ENCODE assay signal across 21 cellular contexts in genomic region chrX:155957843-155958242, GRCh38. TPM values are rescaled to one million over a fixed set of nuclear protein-coding genes. Genes with fewer than 3 reads are reported as not detected.
A peak's percentile ranks its signal among the peaks of the same experiment; 100 is the strongest.
DNase-seq lines count a peak whose midpoint lies in the region; ATAC-seq and TF ChIP-seq lines count a peak whose summit lies in the region.
"Had no signal": no experiment of that assay in that cellular context is flagged by ENCODE, and none has a peak within 500 bp of the region (broad histone marks: within the 10 kb centered on the region; RNA-seq: fewer than 3 reads in every experiment).

No MANE protein-coding gene starts in this region.

- H3K23ac ChIP-seq in H9 (ENCODE audit: insufficient read length, low read depth, low read length), result no peak overlapping the region

- H3K56ac ChIP-seq in H9 (ENCODE audit: insufficient read length, low read depth, low read length), result no peak overlapping the region

- H2BK5ac ChIP-seq in H9 (ENCODE audit: insufficient read length, low read length), result no peak overlapping the region

- no peak overlapping the region for H2BK120ac ChIP-seq in H9 (ENCODE audit: low read depth, low read length, poor library complexity, severe bottlenecking)

- H3K9me3 ChIP-seq in H9 (ENCODE audit: control insufficient read depth, low read depth, low read length), result peaks cover 31% of the 10 kb centered on the region
- 0 out of 2 replicates have a peak, but pooled peaks cover under 1% of the 10 kb centered on the region for H3K9me3 ChIP-seq in NT2/D1 (ENCODE audit: insufficient read depth, low read length)
- no peaks in the 10 kb centered on the region for H3K9me3 ChIP-seq in MM.1S (replicated peaks; ENCODE audit: insufficient read depth, low read length)

- no peak overlapping the region for H4K8ac ChIP-seq in H9 (replicated peaks; ENCODE audit: insufficient read length, low read depth, low read length)

- no peak overlapping the region for H3K18ac ChIP-seq in H9 (ENCODE audit: insufficient read length, low read depth, low read length)

- H3K36me3 Mint-ChIP-seq in H9 (ENCODE audit: insufficient read depth in 1 of 3, low read depth in 3 of 3) (peaks cover 0 to 7% (median 2%) of the 10 kb centered on the region in 3 experiments; a peak in 4 of 7 replicates), endothelial cell (ENCODE audit: low read depth, unreplicated experiment) (no peaks in the 10 kb centered on the region), mesothelial cell of epicardium (no peaks in the 10 kb centered on the region)
- no peaks in the 10 kb centered on the region for H3K36me3 Mint-ChIP-seq in activated naive CD4-positive, alpha-beta T cell treated with anti-CD3 and anti-CD28 coated beads, Interleukin-2, amount 50 U/mL, for 72 hours
- H3K36me3 Mint-ChIP-seq: CD4-positive, alpha-beta memory T cell had no signal

- H3T11ph ChIP-seq in H9 (ENCODE audit: low read length), result no peak overlapping the region

- H3K27ac ChIP-seq in H9 (ENCODE audit: insufficient read length, low read depth, low read length) (no peak overlapping the region), MM.1S (ENCODE audit: low read length) (no peak overlapping the region)
- H3K27ac ChIP-seq: GM23248, KMS-11 had no signal

- H3K9me2 ChIP-seq in MM.1S (replicated peaks; ENCODE audit: insufficient read depth, low read length), result no peaks in the 10 kb centered on the region

- H3K9ac ChIP-seq in H9 (ENCODE audit: extremely low read depth, insufficient read length, low read length) (peak overlapping the region; percentile 61), NT2/D1 (ENCODE audit: insufficient read length, low read depth) (peak overlapping the region; percentile 16), MM.1S (ENCODE audit: low read length) (no peak overlapping the region)
- H3K9ac ChIP-seq: GM23248, KMS-11 had no signal

- H3K36me3 ChIP-seq in NT2/D1 (ENCODE audit: insufficient read depth, insufficient read length, low read length) (no peaks in the 10 kb centered on the region), MM.1S (replicated peaks; ENCODE audit: insufficient read depth, low read length) (no peaks in the 10 kb centered on the region)

- ATAC-seq in activated naive CD4-positive, alpha-beta T cell treated with anti-CD3 and anti-CD28 coated beads, Interleukin-2, amount 50 U/mL, for 72 hours, result no peak
- ATAC-seq: Panc1, SK-N-SH treated with all-trans-retinoic acid at 6 μM for 48 hours had no signal

- peaks cover 41 to 42% of the 10 kb centered on the region in 2 experiments for H3K9me3 Mint-ChIP-seq in H9
- peaks cover 10% of the 10 kb centered on the region for H3K9me3 Mint-ChIP-seq in endothelial cell (ENCODE audit: unreplicated experiment)
- peaks cover 18% of the 10 kb centered on the region for H3K9me3 Mint-ChIP-seq in mesothelial cell of epicardium
- peaks cover 0 to 6% of the 10 kb centered on the region in 2 donors for H3K9me3 Mint-ChIP-seq in activated naive CD4-positive, alpha-beta T cell treated with anti-CD3 and anti-CD28 coated beads, Interleukin-2, amount 50 U/mL, for 72 hours

- no peaks in the 10 kb centered on the region for H3K79me1 ChIP-seq in H9 (ENCODE audit: insufficient read depth, low read depth, low read length, poor library complexity, severe bottlenecking)

- no peak overlapping the region for H2AFZ ChIP-seq in H9 (ENCODE audit: low read length)
- no peak overlapping the region for H2AFZ ChIP-seq in MM.1S (ENCODE audit: low read length)
- H2AFZ ChIP-seq: GM23248 had no signal

- H2BK15ac ChIP-seq in H9 (ENCODE audit: low read depth, low read length), result no peak overlapping the region

- no peak overlapping the region for H2BK12ac ChIP-seq in H9 (ENCODE audit: insufficient read length, low read depth, low read length)

- H3K4me3 ChIP-seq in NT2/D1 (ENCODE audit: insufficient read length, low read depth) (no peak overlapping the region), MM.1S (ENCODE audit: low read length) (no peak overlapping the region)
- H3K4me3 ChIP-seq: GM23248 had no signal

- H2AK5ac ChIP-seq in H9 (ENCODE audit: insufficient read length, low read length), result no peak overlapping the region

- DNase-seq in H9, result no peak
- no peak for DNase-seq in NT2/D1 (ENCODE audit: low read depth, low spot score)
- DNase-seq in endothelial cell (ENCODE audit: low spot score), result no peak
- DNase-seq in mesothelial cell of epicardium (ENCODE audit: low spot score in 2 of 2, unreplicated experiment in 2 of 2), result no peak
- no peak for DNase-seq in activated naive CD4-positive, alpha-beta T cell treated with anti-CD3 and anti-CD28 coated beads, Interleukin-2, amount 50 U/mL, for 72 hours (ENCODE audit: low spot score in 2 of 2)
- DNase-seq in MM.1S, result no peak
- no peak for DNase-seq in NCI-H1694 (lab: John Stamatoyannopoulos, UW)
- no peak for DNase-seq in head of caudate nucleus
- DNase-seq: CD4-positive, alpha-beta memory T cell; GM23248; NCI-H1105; NCI-H146; NCI-H2029 treated with DMSO at 0.1 percent for 48 hours; NCI-H226; NCI-H510A treated with DMSO at 0.1 percent for 48 hours; NCI-H774; NK-92 treated with Interleukin-12 subunit alpha and Interleukin-12 subunit beta, amount 100 ng/mL, for 24 hours; SIG-M5 had no signal

- no peaks in the 10 kb centered on the region; the same call in 1 of the 2 replicates for H3K27me3 Mint-ChIP-seq in H9 (ENCODE audit: low read depth)
- H3K27me3 Mint-ChIP-seq in endothelial cell (ENCODE audit: unreplicated experiment), result no peaks in the 10 kb centered on the region
- no peaks in the 10 kb centered on the region for H3K27me3 Mint-ChIP-seq in mesothelial cell of epicardium (ENCODE audit: low read depth)

- H2BK20ac ChIP-seq in H9 (ENCODE audit: low read depth, low read length, poor library complexity, severe bottlenecking), result no peak overlapping the region

- H3K14ac ChIP-seq in H9 (ENCODE audit: insufficient read depth, low read length), result no peak overlapping the region; the same call in 1 of the 2 replicates

- peaks cover 19 to 23% of the 10 kb centered on the region in 2 experiments for H3K4me1 Mint-ChIP-seq in H9
- H3K4me1 Mint-ChIP-seq in endothelial cell (ENCODE audit: unreplicated experiment), result peaks cover 19% of the 10 kb centered on the region
- peaks cover 14% of the 10 kb centered on the region for H3K4me1 Mint-ChIP-seq in mesothelial cell of epicardium

- intact Hi-C loops in head of caudate nucleus (cut with DNase I), result no loop called here

- H4K20me1 ChIP-seq in H9 (ENCODE audit: control insufficient read depth, insufficient read depth, insufficient read length), result no peaks in the 10 kb centered on the region
- no peaks in the 10 kb centered on the region for H4K20me1 ChIP-seq in MM.1S (ENCODE audit: insufficient read depth, low read length)

- H3K27me3 ChIP-seq in H9 (ENCODE audit: insufficient read depth, low read length) (no peaks in the 10 kb centered on the region), NT2/D1 (ENCODE audit: insufficient read depth, insufficient read length) (no peaks in the 10 kb centered on the region), MM.1S (replicated peaks; ENCODE audit: insufficient read depth, low read length) (no peaks in the 10 kb centered on the region)

- H3K4me2 ChIP-seq in H9 (ENCODE audit: insufficient read depth, insufficient read length, low read length) (peak overlapping the region; percentile 2), MM.1S (ENCODE audit: low read depth, low read length) (no peak overlapping the region)
- H3K4me2 ChIP-seq: KMS-11 had no signal

- H3K4me1 ChIP-seq in H9 (ENCODE audit: insufficient read depth, low read length), result no peaks in the 10 kb centered on the region; the same call in 1 of the 2 replicates
- no peaks in the 10 kb centered on the region for H3K4me1 ChIP-seq in NT2/D1 (ENCODE audit: insufficient read depth, insufficient read length)
- peaks cover 7% of the 10 kb centered on the region; the same call in 1 of the 2 replicates for H3K4me1 ChIP-seq in MM.1S (ENCODE audit: low read length)

- no peaks in the 10 kb centered on the region for H3F3A ChIP-seq in MM.1S (ENCODE audit: insufficient read depth, low read length)

- no peak overlapping the region for H4K5ac ChIP-seq in H9 (ENCODE audit: insufficient read length, low read depth, low read length)

- H3K4me3 Mint-ChIP-seq in H9 (peak overlapping the region; percentile 35 to 46; a peak in 4 of 5 replicates), endothelial cell (ENCODE audit: unreplicated experiment) (no peak overlapping the region), mesothelial cell of epicardium (no peak overlapping the region)
- H3K4me3 Mint-ChIP-seq: CD4-positive, alpha-beta memory T cell had no signal

- no peaks in the 10 kb centered on the region for H3K23me2 ChIP-seq in H9 (ENCODE audit: insufficient read length, low read depth, low read length, poor library complexity, severe bottlenecking)

- H3K79me2 ChIP-seq in H9 (ENCODE audit: insufficient read depth, low read length) (no peaks in the 10 kb centered on the region), MM.1S (ENCODE audit: low read length) (no peaks in the 10 kb centered on the region)

- TF ChIP-seq CTCF in H9 (conservative IDR thresholded peaks at IDR 0.05) (no peak), endothelial cell (IDR thresholded peaks at IDR 0.05; ENCODE audit: unreplicated experiment) (no peak), mesothelial cell of epicardium (IDR thresholded peaks at IDR 0.05; ENCODE audit: unreplicated experiment) (no peak), MM.1S (IDR thresholded peaks at IDR 0.05; ENCODE audit: low read length) (no peak)

- H3K4ac ChIP-seq in H9 (ENCODE audit: low read depth, low read length), result no peak overlapping the region

- H3K27ac Mint-ChIP-seq in H9 (peak overlapping the region in 2 of 3 experiments; percentile 55 to 81; a peak in 2 of 7 replicates), endothelial cell (ENCODE audit: unreplicated experiment) (peak overlapping the region; percentile 67), mesothelial cell of epicardium (peak overlapping the region; percentile 56)
- H3K27ac Mint-ChIP-seq in activated naive CD4-positive, alpha-beta T cell treated with anti-CD3 and anti-CD28 coated beads, Interleukin-2, amount 50 U/mL, for 72 hours, result peak overlapping the region in 1 of 2 donors; percentile 27
- H3K27ac Mint-ChIP-seq: CD4-positive, alpha-beta memory T cell had no signal

- no peak overlapping the region for H4K91ac ChIP-seq in H9 (ENCODE audit: insufficient read length, low read depth, low read length)

- WGBS in H9 (ENCODE audit: extremely low coverage, insufficient read length, low lambda C conversion rate), result no CpG with 5 or more reads among the region's 7 CpGs

RNA-seq across cellular contexts. Expression of gene IL9R, which starts 39.7 kb away (rescaled TPM):
- total RNA-seq in H9 (2021) (0.72 and 1.1 TPM in 2 replicates), endothelial cell (ENCODE audit: unreplicated experiment) (0.38 TPM), mesothelial cell of epicardium (0.16 TPM in 2 of 3 replicates, not detected in the other)
- total RNA-seq in activated naive CD4-positive, alpha-beta T cell treated with anti-CD3 and anti-CD28 coated beads, Interleukin-2, amount 50 U/mL, for 72 hours, result 1 to 10 TPM; 2.1 to 5.8 TPM
- total RNA-seq: GM23248 had no signal

Comparison
In these comparisons a context has a peak if more than half of its experiments do, and no peak if none do; other contexts are left out.
1. H3K4me3 Mint-ChIP-seq: peak in H9 (2 of 2); none in endothelial cell (single experiment) and mesothelial cell of epicardium (single experiment).